Comparison of ENCODE assay signal across 16 cellular contexts in the genomic region with DNA sequence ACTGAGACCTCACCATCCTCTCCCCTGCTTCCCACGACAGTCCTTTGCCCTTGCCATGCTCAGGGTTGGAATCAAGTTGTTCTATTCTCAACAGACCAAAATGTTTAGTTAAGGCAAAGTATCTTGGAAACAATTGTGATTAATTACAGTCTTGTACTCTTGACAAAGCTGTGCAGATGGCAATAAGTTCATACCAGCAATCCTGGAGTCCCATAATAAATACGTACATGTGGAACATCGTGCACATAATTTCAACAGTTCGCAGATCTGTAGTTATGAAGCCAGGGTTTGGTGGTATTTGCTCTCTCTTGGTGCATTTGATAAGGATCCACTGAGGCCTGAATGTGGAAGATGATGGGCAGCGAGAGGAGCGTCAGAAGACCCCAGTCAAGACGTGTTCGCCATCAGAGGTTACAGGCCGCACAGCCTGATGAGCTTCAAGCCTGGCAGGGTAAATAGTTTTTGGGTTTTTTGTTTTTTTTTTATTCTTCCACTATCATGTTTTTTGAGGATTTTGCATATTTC. TPM values are rescaled to one million over a fixed set of nuclear protein-coding genes. Genes with fewer than 3 reads are reported as not detected.
DNase-seq lines count a peak whose midpoint lies in the region; ATAC-seq and TF ChIP-seq lines count a peak whose summit lies in the region.
"Had no signal": no experiment of that assay in that cellular context is flagged by ENCODE, and none has a peak within 500 bp of the region (broad histone marks: within the 10 kb centered on the region; RNA-seq: fewer than 3 reads in every experiment).

No MANE protein-coding gene starts in this region.

- H3K36me3 Mint-ChIP-seq in activated CD8-positive, alpha-beta memory T cell treated with anti-CD3 and anti-CD28 coated beads, Interleukin-2, amount 10 ng/mL, durations not matched to agents 7 days and 5 days: peaks cover 38% of the 10 kb centered on the region

- CTCF ChIA-PET in activated CD8-positive, alpha-beta memory T cell treated with anti-CD3 and anti-CD28 coated beads, Interleukin-2, amount 10 ng/mL, durations not matched to agents 7 days and 5 days (lab: Charles Lee): no interaction called here

- H3K27ac Mint-ChIP-seq in activated CD8-positive, alpha-beta memory T cell treated with anti-CD3 and anti-CD28 coated beads, Interleukin-2, amount 10 ng/mL, durations not matched to agents 7 days and 5 days: no peak overlapping the region

- peaks cover 2 to 9% of the 10 kb centered on the region in 2 donors for H3K36me3 ChIP-seq in esophagus (ENCODE audit: control insufficient read depth in 2 of 2, insufficient read depth in 2 of 2, low read length in 1 of 2)
- H3K36me3 ChIP-seq in neutrophil: peaks cover 38% of the 10 kb centered on the region
- peaks cover 0 to 26% (median 9%) of the 10 kb centered on the region in 3 donors for H3K36me3 ChIP-seq in tibial nerve

- no peak for ATAC-seq in activated CD8-positive, alpha-beta memory T cell treated with anti-CD3 and anti-CD28 coated beads, Interleukin-2, amount 10 ng/mL, durations not matched to agents 7 days and 5 days
- ATAC-seq in HG02970 (IDR thresholded peaks at IDR 0.05; ENCODE audit: low FRiP score, unreplicated experiment): no peak

- peak; percentile 15 for DNase-seq in activated CD8-positive, alpha-beta memory T cell treated with anti-CD3 and anti-CD28 coated beads for 24 hours
- no peak for DNase-seq in activated CD8-positive, alpha-beta memory T cell treated with anti-CD3 and anti-CD28 coated beads, Interleukin-2, amount 10 ng/mL, durations not matched to agents 7 days and 5 days
- DNase-seq in tibial nerve (ENCODE audit: low spot score in 2 of 2) (no peak), DMS53 treated with DMSO at 0.1 percent for 48 hours (lab: John Stamatoyannopoulos, UW; ENCODE audit: unreplicated experiment) (no peak), HUDEP-2 (lab: John Stamatoyannopoulos, UW; ENCODE audit: unreplicated experiment in 76 of 76) (no peak)
- DNase-seq: activated effector memory CD4-positive, alpha-beta T cell treated with anti-CD3 and anti-CD28 coated beads, Interleukin-2, amount 50 U/mL, for 16 hours; CD8-positive, alpha-beta memory T cell; effector CD8-positive, alpha-beta T cell; GDM1; NCI-H2029 treated with DMSO at 0.1 percent for 48 hours; NCI-H526 treated with DMSO at 0.1 percent for 48 hours had no signal

- H3K27me3 Mint-ChIP-seq in activated CD8-positive, alpha-beta memory T cell treated with anti-CD3 and anti-CD28 coated beads, Interleukin-2, amount 10 ng/mL, durations not matched to agents 7 days and 5 days: peaks cover 22% of the 10 kb centered on the region

- no peak for TF ChIP-seq EP300 in tibial nerve (IDR thresholded peaks at IDR 0.05)

- H3K4me3 ChIP-seq in esophagus (ENCODE audit: low read depth in 1 of 2, low read length in 2 of 2) (no peak overlapping the region), neutrophil (ENCODE audit: low read depth in 1 of 2, low read length in 1 of 2) (no peak overlapping the region), tibial nerve (no peak overlapping the region)
- H3K4me3 ChIP-seq: testis had no signal

- H3K9me3 Mint-ChIP-seq in activated CD8-positive, alpha-beta memory T cell treated with anti-CD3 and anti-CD28 coated beads, Interleukin-2, amount 10 ng/mL, durations not matched to agents 7 days and 5 days (ENCODE audit: low read depth): no peaks in the 10 kb centered on the region
- H3K9me3 Mint-ChIP-seq: CD8-positive, alpha-beta memory T cell had no signal

- peaks cover 30% of the 10 kb centered on the region for H3K4me1 Mint-ChIP-seq in activated CD8-positive, alpha-beta memory T cell treated with anti-CD3 and anti-CD28 coated beads, Interleukin-2, amount 10 ng/mL, durations not matched to agents 7 days and 5 days

- H3K27ac ChIP-seq in esophagus (ENCODE audit: low read depth in 2 of 2, low read length in 1 of 2): peak overlapping the region; percentile 56 to 57
- H3K27ac ChIP-seq in neutrophil: peak overlapping the region; percentile 69
- peak overlapping the region; percentile 62 to 93 (median 75) for H3K27ac ChIP-seq in tibial nerve
- H3K27ac ChIP-seq: 22Rv1 had no signal

- no peak for TF ChIP-seq CTCF in neutrophil (IDR thresholded peaks at IDR 0.05)
- TF ChIP-seq CTCF in tibial nerve (IDR thresholded peaks at IDR 0.05): no peak

- H3K27me3 ChIP-seq in esophagus (ENCODE audit: control insufficient read depth in 1 of 2, insufficient read depth in 2 of 2, low read length in 2 of 2) (no peaks in the 10 kb centered on the region), neutrophil (no peaks in the 10 kb centered on the region), tibial nerve (no peaks in the 10 kb centered on the region)
- H3K27me3 ChIP-seq: testis had no signal

- WGBS in esophagus, 2 donors: 90 to 92% methylated on average over 9 of the region's 9 CpGs
- WGBS in tibial nerve, 2 donors: 92% methylated on average over 9 of the region's 9 CpGs

- no peak for TF ChIP-seq POLR2A in tibial nerve (IDR thresholded peaks at IDR 0.05)

- H3K9me3 ChIP-seq in esophagus (ENCODE audit: control insufficient read depth in 2 of 2, insufficient read depth in 1 of 2, low read depth in 1 of 2, low read length in 1 of 2) (no peaks in the 10 kb centered on the region), neutrophil (no peaks in the 10 kb centered on the region), tibial nerve (no peaks in the 10 kb centered on the region)
- H3K9me3 ChIP-seq: testis had no signal

- H3K4me3 Mint-ChIP-seq in activated CD8-positive, alpha-beta memory T cell treated with anti-CD3 and anti-CD28 coated beads, Interleukin-2, amount 10 ng/mL, durations not matched to agents 7 days and 5 days: no peak overlapping the region
- H3K4me3 Mint-ChIP-seq: CD8-positive, alpha-beta memory T cell had no signal

- peaks cover 3 to 7% of the 10 kb centered on the region in 2 donors for H3K4me1 ChIP-seq in esophagus (ENCODE audit: control insufficient read depth in 2 of 2, insufficient read depth in 2 of 2, low read length in 1 of 2)
- H3K4me1 ChIP-seq in neutrophil (ENCODE audit: control insufficient read depth in 1 of 2, insufficient read depth in 1 of 2, low read depth in 1 of 2, low read length in 1 of 2): peaks cover 37 to 54% of the 10 kb centered on the region in 2 experiments
- H3K4me1 ChIP-seq in tibial nerve: peaks cover 5 to 91% (median 64%) of the 10 kb centered on the region in 4 donors

RNA-seq across cellular contexts. Expression of a gene that starts 52.9 kb away (rescaled TPM):
- 1 to 10 TPM; 1.5 to 3.1 TPM for total RNA-seq in activated CD8-positive, alpha-beta memory T cell treated with anti-CD3 and anti-CD28 coated beads, Interleukin-2, amount 10 ng/mL, durations not matched to agents 7 days and 5 days
- polyA plus RNA-seq in esophagus: 1 to 10 TPM in 1 of 2 donors, under 1 TPM in 1; 0.88 to 1.3 TPM
- total RNA-seq in tibial nerve: 10 to 100 TPM in 1 of 4 donors, under 1 TPM in 3; 0.60 to 18.0 (median 0.93) TPM
